ENCODE assay signal across 9 cellular contexts in the genomic region with DNA sequence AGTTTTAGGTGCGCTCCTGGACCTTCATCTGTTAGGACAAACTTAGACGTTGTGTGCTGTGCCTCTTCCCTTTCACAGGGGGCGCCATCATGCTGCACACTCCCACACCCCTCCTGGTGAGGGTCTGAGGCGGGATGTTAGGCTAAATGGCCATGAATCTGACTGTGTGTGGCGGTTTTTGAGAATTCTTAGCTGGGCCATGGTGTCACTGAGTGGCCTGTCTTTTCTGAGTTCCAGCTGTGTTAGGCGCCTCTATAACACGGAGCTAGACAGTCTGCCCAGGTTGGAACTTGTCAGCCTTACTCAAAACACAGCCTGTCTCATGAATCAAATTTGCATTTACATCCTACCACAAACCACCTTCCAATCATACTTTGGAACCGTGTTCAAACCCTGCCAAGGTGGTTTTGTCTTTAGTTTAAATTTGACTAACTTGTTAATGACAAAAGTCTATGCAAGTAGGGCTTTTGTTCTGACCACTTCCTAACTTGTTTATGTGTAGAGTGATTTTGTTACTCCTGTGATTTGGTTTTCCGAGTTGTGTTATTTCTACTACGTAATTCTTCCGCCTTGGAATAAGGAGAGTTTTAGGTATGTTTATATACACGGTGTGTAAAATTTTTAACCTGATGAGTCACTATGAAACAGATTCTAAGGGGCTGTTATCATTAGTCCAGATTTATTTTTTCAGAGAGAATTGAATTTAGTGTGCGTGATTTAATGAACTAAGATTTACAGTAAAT. TPM values are rescaled to one million over a fixed set of nuclear protein-coding genes. Genes with fewer than 3 reads are reported as not detected.
DNase-seq lines count a peak whose midpoint lies in the region; ATAC-seq and TF ChIP-seq lines count a peak whose summit lies in the region.
"Had no signal": no experiment of that assay in that cellular context is flagged by ENCODE, and none has a peak within 500 bp of the region (broad histone marks: within the 10 kb centered on the region; RNA-seq: fewer than 3 reads in every experiment).

No MANE protein-coding gene starts in this region.

- H3K4me1 ChIP-seq in stomach (peaks cover 51 to 66% (median 55%) of the 10 kb centered on the region in 4 donors), right atrium auricular region (peaks cover 6 to 29% of the 10 kb centered on the region in 2 donors)

- H3K4me3 ChIP-seq in HL-60 (replicated peaks; ENCODE audit: insufficient read depth, low read length) (no peak overlapping the region), foreskin fibroblast (ENCODE audit: low read depth in 1 of 2, low read length in 2 of 2) (no peak overlapping the region), stomach (no peak overlapping the region), right atrium auricular region (no peak overlapping the region)
- H3K4me3 ChIP-seq: thoracic aorta had no signal

- intact Hi-C loops in stomach (cut with DNase I; ENCODE audit: low total_unique reads) = no loop called here

- peak; percentile 78 for ATAC-seq in GM21515 (IDR thresholded peaks at IDR 0.05; ENCODE audit: unreplicated experiment)
- peak; percentile 88 for ATAC-seq in activated CD8-positive, alpha-beta memory T cell treated with anti-CD3 and anti-CD28 coated beads, Interleukin-2, amount 10 ng/mL, durations not matched to agents 7 days and 5 days
- ATAC-seq in stimulated activated effector memory CD8-positive, alpha-beta T cell treated with anti-CD3 and anti-CD28 coated beads, Interleukin-12 subunit alpha, Interleukin-12 subunit beta, amount 100 ng/mL, for 72 hours = peak; percentile 95

- peak overlapping the region; percentile 43 for H3K4me3 Mint-ChIP-seq in activated CD8-positive, alpha-beta memory T cell treated with anti-CD3 and anti-CD28 coated beads, Interleukin-2, amount 10 ng/mL, durations not matched to agents 7 days and 5 days
- H3K4me3 Mint-ChIP-seq in stimulated activated effector memory CD8-positive, alpha-beta T cell treated with anti-CD3 and anti-CD28 coated beads, Interleukin-12 subunit alpha, Interleukin-12 subunit beta, amount 100 ng/mL, for 72 hours = peak overlapping the region; percentile 65

- no peak for TF ChIP-seq EP300 in stomach (IDR thresholded peaks at IDR 0.05)

- no peaks in the 10 kb centered on the region for H3K9me3 Mint-ChIP-seq in activated CD8-positive, alpha-beta memory T cell treated with anti-CD3 and anti-CD28 coated beads, Interleukin-2, amount 10 ng/mL, durations not matched to agents 7 days and 5 days (ENCODE audit: low read depth)
- no peaks in the 10 kb centered on the region for H3K9me3 Mint-ChIP-seq in stimulated activated effector memory CD8-positive, alpha-beta T cell treated with anti-CD3 and anti-CD28 coated beads, Interleukin-12 subunit alpha, Interleukin-12 subunit beta, amount 100 ng/mL, for 72 hours

- H3K36me3 Mint-ChIP-seq in activated CD8-positive, alpha-beta memory T cell treated with anti-CD3 and anti-CD28 coated beads, Interleukin-2, amount 10 ng/mL, durations not matched to agents 7 days and 5 days = peaks cover 2% of the 10 kb centered on the region
- H3K36me3 Mint-ChIP-seq in stimulated activated effector memory CD8-positive, alpha-beta T cell treated with anti-CD3 and anti-CD28 coated beads, Interleukin-12 subunit alpha, Interleukin-12 subunit beta, amount 100 ng/mL, for 72 hours = peaks cover 9% of the 10 kb centered on the region

- DNase-seq in GM10266 (ENCODE audit: extremely low spot score) (peak; percentile 62), HL-60 (ENCODE audit: low read depth in 1 of 2, low spot score in 1 of 2) (no peak), foreskin fibroblast (no peak), stomach (no peak), right atrium auricular region (ENCODE audit: low spot score) (no peak)
- peak; percentile 84 for DNase-seq in activated CD8-positive, alpha-beta memory T cell treated with anti-CD3 and anti-CD28 coated beads, Interleukin-2, amount 10 ng/mL, durations not matched to agents 7 days and 5 days
- peak; percentile 34 to 80 for DNase-seq in stimulated activated effector memory CD8-positive, alpha-beta T cell treated with anti-CD3 and anti-CD28 coated beads, Interleukin-12 subunit alpha, Interleukin-12 subunit beta, amount 100 ng/mL, for 72 hours (ENCODE audit: low spot score in 2 of 2)

- H3K27ac Mint-ChIP-seq in activated CD8-positive, alpha-beta memory T cell treated with anti-CD3 and anti-CD28 coated beads, Interleukin-2, amount 10 ng/mL, durations not matched to agents 7 days and 5 days = peak overlapping the region; percentile 76
- H3K27ac Mint-ChIP-seq in stimulated activated effector memory CD8-positive, alpha-beta T cell treated with anti-CD3 and anti-CD28 coated beads, Interleukin-12 subunit alpha, Interleukin-12 subunit beta, amount 100 ng/mL, for 72 hours = peak overlapping the region; percentile 65

- no peaks in the 10 kb centered on the region for H3K27me3 ChIP-seq in HL-60 (ENCODE audit: insufficient read depth, poor library complexity, severe bottlenecking)
- H3K27me3 ChIP-seq in stomach = no peaks in the 10 kb centered on the region
- H3K27me3 ChIP-seq in right atrium auricular region = no peaks in the 10 kb centered on the region

- H3K27ac ChIP-seq in HL-60 (replicated peaks) = peak overlapping the region; percentile 83
- peak overlapping the region in 2 of 5 donors; percentile 63 to 76 for H3K27ac ChIP-seq in stomach
- H3K27ac ChIP-seq in right atrium auricular region = no peak overlapping the region
- H3K27ac ChIP-seq: thoracic aorta had no signal

- peaks cover 55% of the 10 kb centered on the region for H3K27me3 Mint-ChIP-seq in activated CD8-positive, alpha-beta memory T cell treated with anti-CD3 and anti-CD28 coated beads, Interleukin-2, amount 10 ng/mL, durations not matched to agents 7 days and 5 days

- CTCF ChIA-PET in activated CD8-positive, alpha-beta memory T cell treated with anti-CD3 and anti-CD28 coated beads, Interleukin-2, amount 10 ng/mL, durations not matched to agents 7 days and 5 days (lab: Charles Lee) = interaction anchor here (0.6 to 9.9 kb wide), 21 partner anchors 9 to 157 kb away, joined by 3 to 116 read pairs (median 4); partner anchors contain the start of gene ACVR1B

- no peak for TF ChIP-seq POLR2A in stomach (IDR thresholded peaks at IDR 0.05)

- peak; percentile 57 for TF ChIP-seq CTCF in GM10266 (IDR thresholded peaks at IDR 0.05; ENCODE audit: control insufficient read depth, insufficient read depth, low read depth, missing control alignments)
- no peak for TF ChIP-seq CTCF in HL-60 (IDR thresholded peaks at IDR 0.05; ENCODE audit: insufficient read depth, low read length)
- TF ChIP-seq CTCF in foreskin fibroblast (IDR thresholded peaks at IDR 0.05; ENCODE audit: low read depth, low read length) = peak; percentile 54
- peak in 3 of 7 experiments; percentile 10 to 36 (median 27) for TF ChIP-seq CTCF in stomach (IDR thresholded peaks at IDR 0.05)
- peak in 1 of 2 donors; percentile 40 for TF ChIP-seq CTCF in right atrium auricular region (IDR thresholded peaks at IDR 0.05)

- H3K4me1 Mint-ChIP-seq in activated CD8-positive, alpha-beta memory T cell treated with anti-CD3 and anti-CD28 coated beads, Interleukin-2, amount 10 ng/mL, durations not matched to agents 7 days and 5 days = peaks cover 61% of the 10 kb centered on the region
- H3K4me1 Mint-ChIP-seq in stimulated activated effector memory CD8-positive, alpha-beta T cell treated with anti-CD3 and anti-CD28 coated beads, Interleukin-12 subunit alpha, Interleukin-12 subunit beta, amount 100 ng/mL, for 72 hours = peaks cover 65% of the 10 kb centered on the region

- 56 to 74% (median 69%) methylated on average over 12 to 13 of the region's 13 CpGs for WGBS in stomach, 5 donors

- H3K36me3 ChIP-seq in stomach (peaks cover 4 to 11% (median 10%) of the 10 kb centered on the region in 4 donors), right atrium auricular region (peaks cover 10% of the 10 kb centered on the region)

- H3K9me3 ChIP-seq in stomach (no peaks in the 10 kb centered on the region), right atrium auricular region (no peaks in the 10 kb centered on the region)
- H3K9me3 ChIP-seq: thoracic aorta had no signal

RNA-seq across cellular contexts. Expression of gene ACVR1B, which starts 19.6 kb away (rescaled TPM):
- total RNA-seq in activated CD8-positive, alpha-beta memory T cell treated with anti-CD3 and anti-CD28 coated beads, Interleukin-2, amount 10 ng/mL, durations not matched to agents 7 days and 5 days = 1 to 10 TPM; 3.5 to 4.3 TPM
- total RNA-seq in stomach (10 to 100 TPM; 23.9 to 53.1 (median 31.3) TPM), right atrium auricular region (10 to 100 TPM in 1 of 2 donors, 1 to 10 TPM in 1; 8.2 to 12.5 TPM)
- polyA plus RNA-seq in stomach = 1 to 10 TPM; 8.3 to 9.5 (median 9.1) TPM

RNA-seq across cellular contexts. Expression of gene TAMALIN, which starts 35.7 kb away (rescaled TPM):
- total RNA-seq in activated CD8-positive, alpha-beta memory T cell treated with anti-CD3 and anti-CD28 coated beads, Interleukin-2, amount 10 ng/mL, durations not matched to agents 7 days and 5 days = 1 to 10 TPM; 1.8 to 2.2 TPM
- 10 to 100 TPM in 2 of 5 donors, 1 to 10 TPM in 2, not detected in 1; 2.7 to 61.3 (median 16.6) TPM for total RNA-seq in stomach
- 10 to 100 TPM in 2 of 3 donors, 1 to 10 TPM in 1; 6.4 to 17.0 (median 16.3) TPM for polyA plus RNA-seq in stomach
- 10 to 100 TPM; 17.6 to 23.2 TPM for total RNA-seq in right atrium auricular region

Comparison
In these comparisons a context has a peak if more than half of its experiments do, and no peak if none do; other contexts are left out.
1. DNase-seq: peak in GM10266 (single experiment), activated CD8-positive, alpha-beta memory T cell treated with anti-CD3 and anti-CD28 coated beads, Interleukin-2, amount 10 ng/mL, durations not matched to agents 7 days and 5 days (single experiment) and stimulated activated effector memory CD8-positive, alpha-beta T cell treated with anti-CD3 and anti-CD28 coated beads, Interleukin-12 subunit alpha, Interleukin-12 subunit beta, amount 100 ng/mL, for 72 hours (2 of 2); none in HL-60 (0 of 2), foreskin fibroblast (0 of 2), stomach (single experiment) and right atrium auricular region (single experiment).
2. Peak in every context shown above with its lines, with median percentiles within 50 percentile points of each other: ATAC-seq.